Comparison of ENCODE assay signal across 8 cellular contexts in the genomic region with DNA sequence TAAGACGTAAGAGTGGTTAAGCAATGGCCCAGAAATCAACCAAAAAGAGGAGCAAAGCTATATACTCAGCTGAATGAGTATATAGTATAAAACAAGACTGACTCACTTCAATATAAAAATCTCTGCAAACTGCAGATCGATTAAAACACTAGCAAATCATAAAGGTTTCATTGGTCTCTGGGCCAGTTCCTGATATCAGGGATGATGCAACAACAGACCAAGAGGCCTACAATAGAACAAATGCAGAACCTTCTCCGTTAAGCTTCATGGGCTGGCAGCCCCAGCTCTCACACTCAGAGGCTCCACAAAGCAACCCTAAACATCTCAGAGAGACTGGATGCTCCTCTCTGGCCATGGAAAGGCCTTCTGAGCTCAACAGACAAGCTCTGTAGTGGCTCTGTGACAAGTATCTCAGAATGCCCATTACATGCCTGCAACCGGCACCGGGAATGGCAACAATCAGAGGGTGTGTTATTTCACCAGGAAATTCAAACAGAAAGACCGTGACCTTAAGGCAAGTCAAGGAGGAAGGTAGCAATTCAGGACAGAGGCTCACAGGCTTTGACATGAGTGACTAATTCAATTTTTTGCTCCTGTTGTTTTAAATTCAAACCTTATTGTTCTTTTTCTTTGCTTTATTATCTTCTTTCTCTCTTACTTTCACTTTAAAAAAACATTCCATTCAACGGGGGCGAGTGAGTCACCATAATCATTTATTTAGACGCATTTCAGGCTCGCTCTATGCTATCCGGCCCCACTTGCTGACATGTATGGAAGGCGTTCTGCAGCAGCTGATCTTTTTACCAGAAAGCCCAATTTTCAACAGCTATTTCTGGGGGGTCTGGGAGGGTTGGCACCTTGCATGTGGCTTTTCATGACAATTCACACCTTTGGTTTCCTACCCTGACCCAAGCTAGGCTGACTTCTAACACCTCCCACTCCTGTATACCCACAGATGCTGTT. TPM values are rescaled to one million over a fixed set of nuclear protein-coding genes. Genes with fewer than 3 reads are reported as not detected.
DNase-seq lines count a peak whose midpoint lies in the region; ATAC-seq and TF ChIP-seq lines count a peak whose summit lies in the region.

No MANE protein-coding gene starts in this region.

- peak overlapping the region in 1 of 7 experiments; percentile 13 for H3K4me3 ChIP-seq in skin epidermis

- H3K36me3 Mint-ChIP-seq in activated B cell treated with CpG ODN at 0.5 μM for 24 hours (ENCODE audit: low read depth) (peaks cover 67% of the 10 kb centered on the region), glutamatergic neuron (ENCODE audit: unreplicated experiment) (no peaks in the 10 kb centered on the region)

- DNase-seq in H4 (ENCODE audit: low spot score) = peak; percentile 15
- no peak for DNase-seq in activated B cell treated with CpG ODN at 0.5 μM for 24 hours
- DNase-seq in left ventricle myocardium superior = no peak
- no peak for DNase-seq in HuH-7.5 (ENCODE audit: low spot score)
- no peak for DNase-seq in glutamatergic neuron
- no peak for DNase-seq in UCSD-AML1 (lab: John Stamatoyannopoulos, UW; ENCODE audit: unreplicated experiment)
- DNase-seq in NCI-H774 (lab: John Stamatoyannopoulos, UW) = no peak

- TF ChIP-seq CTCF in activated B cell treated with CpG ODN at 0.5 μM for 24 hours (IDR thresholded peaks at IDR 0.05) (no peak), glutamatergic neuron (IDR thresholded peaks at IDR 0.05; ENCODE audit: partially characterized antibody, unreplicated experiment) (no peak)

- peak overlapping the region in 16 of 21 experiments; percentile 14 to 78 (median 61) for H3K27ac ChIP-seq in skin epidermis

- H3K9me3 Mint-ChIP-seq in activated B cell treated with CpG ODN at 0.5 μM for 24 hours (no peaks in the 10 kb centered on the region), glutamatergic neuron (ENCODE audit: unreplicated experiment) (no peaks in the 10 kb centered on the region)

- CTCF ChIA-PET in activated B cell treated with CpG ODN at 0.5 μM for 24 hours (lab: Charles Lee) = interaction anchor here (1.3 to 2.1 kb wide), 4 partner anchors 11 to 106 kb away, joined by 3 to 7 read pairs (median 6); no protein-coding TSS in a partner anchor

- no peaks in the 10 kb centered on the region for H3K27me3 Mint-ChIP-seq in activated B cell treated with CpG ODN at 0.5 μM for 24 hours
- no peaks in the 10 kb centered on the region for H3K27me3 Mint-ChIP-seq in glutamatergic neuron (ENCODE audit: unreplicated experiment)

- intact Hi-C loops in activated B cell treated with CpG ODN at 0.5 μM for 24 hours (cut with micrococcal nuclease) = loop anchor here (1.0 to 2.0 kb wide), 2 partner anchors 14 to 25 kb away; partner anchors contain the start of gene CYRIA
- intact Hi-C loops in left ventricle myocardium superior (cut with micrococcal nuclease) = no loop called here

- H3K4me3 Mint-ChIP-seq in activated B cell treated with CpG ODN at 0.5 μM for 24 hours (peak overlapping the region; percentile 77), glutamatergic neuron (ENCODE audit: unreplicated experiment) (no peak overlapping the region)

- POLR2A ChIA-PET in activated B cell treated with CpG ODN at 0.5 μM for 24 hours (lab: Charles Lee) = interaction anchor here (0.6 to 2.0 kb wide), 7 partner anchors 9 to 107 kb away, joined by 3 to 9 read pairs (median 3); no protein-coding TSS in a partner anchor

- H3K4me1 Mint-ChIP-seq in activated B cell treated with CpG ODN at 0.5 μM for 24 hours (peaks cover 98% of the 10 kb centered on the region), glutamatergic neuron (ENCODE audit: low read depth, unreplicated experiment) (peaks cover 25% of the 10 kb centered on the region)

- peak; percentile 56 for ATAC-seq in activated B cell treated with CpG ODN at 0.5 μM for 24 hours (ENCODE audit: low read depth)
- ATAC-seq in left ventricle myocardium superior = peak; percentile 41

- H3K27ac Mint-ChIP-seq in activated B cell treated with CpG ODN at 0.5 μM for 24 hours (peak overlapping the region; percentile 95), glutamatergic neuron (ENCODE audit: unreplicated experiment) (no peak overlapping the region)

RNA-seq across cellular contexts. Expression of gene CYRIA, which starts 15.1 kb away (rescaled TPM):
- 0.33 and 0.53 TPM in 2 replicates for total RNA-seq in H4 (2014; rRNA removed; shearing (Covaris generic))
- 72.7 and 76.1 TPM in 2 replicates for total RNA-seq in activated B cell treated with CpG ODN at 0.5 μM for 24 hours
- 4.6 TPM for total RNA-seq in left ventricle myocardium superior
- total RNA-seq in glutamatergic neuron (ENCODE audit: unreplicated experiment) = 19.3 TPM
